In the genomic region with DNA sequence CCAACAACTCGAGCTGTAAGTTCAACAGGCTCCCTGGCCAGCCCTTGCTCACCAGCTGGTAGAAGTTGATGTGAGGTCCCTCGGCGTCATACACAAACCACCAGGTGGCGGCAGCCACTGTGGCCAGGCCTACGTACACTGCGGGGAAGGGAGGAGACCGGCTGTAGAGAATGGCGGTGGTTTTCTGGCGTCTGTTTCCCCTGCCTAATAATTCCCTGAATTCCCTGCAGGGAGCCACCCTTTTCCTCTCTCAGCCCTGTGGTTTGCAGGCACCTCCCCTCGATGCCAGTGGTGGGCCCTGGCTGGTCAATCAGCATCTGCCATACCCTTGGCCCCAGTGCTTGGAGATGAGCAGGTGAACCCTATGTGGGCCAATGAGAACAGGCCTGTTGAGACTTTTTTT, we compare ENCODE assay signal across 8 cellular contexts. TPM values are rescaled to one million over a fixed set of nuclear protein-coding genes. Genes with fewer than 3 reads are reported as not detected.
DNase-seq lines count a peak whose midpoint lies in the region; ATAC-seq lines count a peak whose summit lies in the region.

No MANE protein-coding gene starts in this region.

- DNase-seq in NCI-H345 (lab: John Stamatoyannopoulos, UW) (peak; percentile 13), NCI-H345 treated with DMSO at 0.1 percent for 48 hours (lab: John Stamatoyannopoulos, UW; ENCODE audit: unreplicated experiment) (no peak), NCI-H1092 (lab: John Stamatoyannopoulos, UW) (peak; percentile 27), head of caudate nucleus (peak in 30 of 42 donors; percentile 13 to 57 (median 32)), posterior vena cava (ENCODE audit: low spot score) (peak; percentile 84), NCI-H226 (no peak)
- DNase-seq in activated CD4-positive, alpha-beta T cell treated with anti-CD3 and anti-CD28 coated beads, Interleukin-2, amount 10 ng/mL, durations not matched to agents 7 days and 5 days = peak; percentile 49

- CTCF ChIA-PET in activated CD4-positive, alpha-beta T cell treated with anti-CD3 and anti-CD28 coated beads, Interleukin-2, amount 10 ng/mL, durations not matched to agents 7 days and 5 days (lab: Charles Lee) = interaction anchor here (0.7 to 1.7 kb wide), 3 partner anchors 11 to 43 kb away, joined by 3 to 4 read pairs (median 3); no protein-coding TSS in a partner anchor

- no peak for ATAC-seq in GM21723 (IDR thresholded peaks at IDR 0.05; ENCODE audit: unreplicated experiment)

- H3K9me3 Mint-ChIP-seq in activated CD4-positive, alpha-beta T cell treated with anti-CD3 and anti-CD28 coated beads, Interleukin-2, amount 10 ng/mL, durations not matched to agents 7 days and 5 days = no peaks in the 10 kb centered on the region

- no peak overlapping the region for H3K27ac Mint-ChIP-seq in activated CD4-positive, alpha-beta T cell treated with anti-CD3 and anti-CD28 coated beads, Interleukin-2, amount 10 ng/mL, durations not matched to agents 7 days and 5 days

- intact Hi-C loops in head of caudate nucleus (cut with DNase I) = no loop called here
- intact Hi-C loops in posterior vena cava (cut with DNase I) = no loop called here

- peaks cover 66% of the 10 kb centered on the region for H3K36me3 Mint-ChIP-seq in activated CD4-positive, alpha-beta T cell treated with anti-CD3 and anti-CD28 coated beads, Interleukin-2, amount 10 ng/mL, durations not matched to agents 7 days and 5 days (ENCODE audit: low read depth)

- H3K27me3 Mint-ChIP-seq in activated CD4-positive, alpha-beta T cell treated with anti-CD3 and anti-CD28 coated beads, Interleukin-2, amount 10 ng/mL, durations not matched to agents 7 days and 5 days = no peaks in the 10 kb centered on the region

- H3K4me1 Mint-ChIP-seq in activated CD4-positive, alpha-beta T cell treated with anti-CD3 and anti-CD28 coated beads, Interleukin-2, amount 10 ng/mL, durations not matched to agents 7 days and 5 days = no peaks in the 10 kb centered on the region

- POLR2A ChIA-PET in activated CD4-positive, alpha-beta T cell treated with anti-CD3 and anti-CD28 coated beads, Interleukin-2, amount 10 ng/mL, durations not matched to agents 7 days and 5 days (lab: Charles Lee) = no interaction called here

- no peak overlapping the region for H3K4me3 Mint-ChIP-seq in activated CD4-positive, alpha-beta T cell treated with anti-CD3 and anti-CD28 coated beads, Interleukin-2, amount 10 ng/mL, durations not matched to agents 7 days and 5 days

RNA-seq across cellular contexts. Expression of a gene that starts 18.9 kb away (rescaled TPM):
- under 1 TPM in 1 of 2 experiments, not detected in 1; 0.12 TPM for total RNA-seq in activated CD4-positive, alpha-beta T cell treated with anti-CD3 and anti-CD28 coated beads, Interleukin-2, amount 10 ng/mL, durations not matched to agents 7 days and 5 days
- 100 to 1,000 TPM in 1 of 2 donors, 10 to 100 TPM in 1; 71.0 to 115 TPM for total RNA-seq in posterior vena cava

RNA-seq across cellular contexts. Expression of a gene that starts 29.1 kb away (rescaled TPM):
- total RNA-seq in activated CD4-positive, alpha-beta T cell treated with anti-CD3 and anti-CD28 coated beads, Interleukin-2, amount 10 ng/mL, durations not matched to agents 7 days and 5 days = 100 to 1,000 TPM; 294 to 329 TPM
- total RNA-seq in posterior vena cava = 10 to 100 TPM; 27.5 to 27.7 TPM

RNA-seq across cellular contexts. Expression of a gene that starts 42.3 kb away (rescaled TPM):
- total RNA-seq in activated CD4-positive, alpha-beta T cell treated with anti-CD3 and anti-CD28 coated beads, Interleukin-2, amount 10 ng/mL, durations not matched to agents 7 days and 5 days = 1 to 10 TPM; 3.4 to 4.0 TPM
- 10 to 100 TPM in 1 of 2 donors, 1 to 10 TPM in 1; 7.1 to 11.8 TPM for total RNA-seq in posterior vena cava

Comparison
In these comparisons a context has a peak if more than half of its experiments do, and no peak if none do; other contexts are left out.
1. DNase-seq: peak in NCI-H345 (single experiment), NCI-H1092 (single experiment), activated CD4-positive, alpha-beta T cell treated with anti-CD3 and anti-CD28 coated beads, Interleukin-2, amount 10 ng/mL, durations not matched to agents 7 days and 5 days (single experiment), head of caudate nucleus (30 of 42) and posterior vena cava (single experiment); none in NCI-H345 treated with DMSO at 0.1 percent for 48 hours (single experiment) and NCI-H226 (single experiment).
2. RNA of a gene that starts 18.9 kb away (total RNA-seq): 71.0 to 115 TPM in posterior vena cava; 0.12 TPM in activated CD4-positive, alpha-beta T cell treated with anti-CD3 and anti-CD28 coated beads, Interleukin-2, amount 10 ng/mL, durations not matched to agents 7 days and 5 days; every median in the first group is over 10 times any median in the second.
3. RNA of a gene that starts 29.1 kb away (total RNA-seq): 294 to 329 TPM in activated CD4-positive, alpha-beta T cell treated with anti-CD3 and anti-CD28 coated beads, Interleukin-2, amount 10 ng/mL, durations not matched to agents 7 days and 5 days; 27.5 to 27.7 TPM in posterior vena cava; every median in the first group is over 10 times any median in the second.